In the genomic region with DNA sequence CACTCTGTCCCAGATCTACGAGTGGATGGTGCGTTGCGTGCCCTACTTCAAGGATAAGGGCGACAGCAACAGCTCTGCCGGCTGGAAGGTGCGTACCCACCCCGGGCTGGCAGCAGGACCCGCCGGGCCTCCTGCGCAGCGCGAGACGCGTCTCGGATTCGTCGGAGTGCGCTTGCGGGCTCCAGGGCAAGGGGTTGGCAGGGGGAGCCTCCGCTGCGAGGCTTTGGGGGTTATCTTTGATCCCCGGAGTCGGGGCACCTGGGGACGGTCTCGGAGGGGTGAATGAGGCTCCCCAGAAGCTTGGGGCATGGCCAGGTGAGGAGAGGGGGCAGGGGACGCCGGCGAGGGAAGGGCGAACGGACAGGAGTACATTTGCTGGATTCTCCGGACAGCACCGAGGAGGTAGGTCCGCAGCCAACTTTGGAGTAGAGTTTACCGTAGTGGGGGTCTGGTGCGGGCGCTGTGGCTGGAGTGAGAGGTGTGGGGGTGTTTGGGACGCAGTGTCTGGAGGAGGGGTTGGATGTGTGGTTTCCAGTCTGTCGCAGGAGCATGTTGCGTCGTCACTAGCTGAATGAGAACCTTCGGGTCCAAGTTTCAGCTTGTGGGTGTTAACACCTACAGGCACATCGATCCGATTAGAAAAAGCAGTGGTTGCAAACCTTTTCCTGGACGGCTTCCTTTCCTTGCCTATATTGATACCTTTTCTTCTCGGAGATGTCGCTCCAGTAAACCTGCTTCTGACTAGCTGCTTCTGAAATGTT, we compare ENCODE assay signal across 1 cellular context.
TF ChIP-seq lines count a peak whose summit lies in the region.

No MANE protein-coding gene starts in this region.

TF ChIP-seq in A549, 52 proteins besides CTCF, POLR2A, EP300 and RAD21 (continued from another document):
- TF ChIP-seq CBX2 (IDR thresholded peaks at IDR 0.05; ENCODE audit: borderline replicate concordance, low read depth) (no peak), ZNF302 (CRISPR knock-in tag; IDR thresholded peaks at IDR 0.05) (no peak), JUNB (IDR thresholded peaks at IDR 0.05) (no peak), HDAC2 (IDR thresholded peaks at IDR 0.05) (no peak), MAZ (IDR thresholded peaks at IDR 0.05; ENCODE audit: borderline replicate concordance, low read depth, low read length) (no peak), BCL3 (IDR thresholded peaks at IDR 0.05) (no peak)
